ENCODE assay signal across 1 cellular context in genomic region chr14:75278422-75279152, GRCh38.
A peak's percentile ranks its signal among the peaks of the same experiment; 100 is the strongest.
TF ChIP-seq lines count a peak whose summit lies in the region.

Gene FOS, plus strand, starts transcription at chr14:75278828. Its CDS starts 155 bp downstream, at chr14:75278983.

TF ChIP-seq in HepG2, 621 proteins besides CTCF, POLR2A, EP300 and RAD21 (continued from another document and continues in another):
- TF ChIP-seq ZBTB37 (CRISPR knock-in tag; IDR thresholded peaks at IDR 0.05): no peak
- TF ChIP-seq, protein P1, sequence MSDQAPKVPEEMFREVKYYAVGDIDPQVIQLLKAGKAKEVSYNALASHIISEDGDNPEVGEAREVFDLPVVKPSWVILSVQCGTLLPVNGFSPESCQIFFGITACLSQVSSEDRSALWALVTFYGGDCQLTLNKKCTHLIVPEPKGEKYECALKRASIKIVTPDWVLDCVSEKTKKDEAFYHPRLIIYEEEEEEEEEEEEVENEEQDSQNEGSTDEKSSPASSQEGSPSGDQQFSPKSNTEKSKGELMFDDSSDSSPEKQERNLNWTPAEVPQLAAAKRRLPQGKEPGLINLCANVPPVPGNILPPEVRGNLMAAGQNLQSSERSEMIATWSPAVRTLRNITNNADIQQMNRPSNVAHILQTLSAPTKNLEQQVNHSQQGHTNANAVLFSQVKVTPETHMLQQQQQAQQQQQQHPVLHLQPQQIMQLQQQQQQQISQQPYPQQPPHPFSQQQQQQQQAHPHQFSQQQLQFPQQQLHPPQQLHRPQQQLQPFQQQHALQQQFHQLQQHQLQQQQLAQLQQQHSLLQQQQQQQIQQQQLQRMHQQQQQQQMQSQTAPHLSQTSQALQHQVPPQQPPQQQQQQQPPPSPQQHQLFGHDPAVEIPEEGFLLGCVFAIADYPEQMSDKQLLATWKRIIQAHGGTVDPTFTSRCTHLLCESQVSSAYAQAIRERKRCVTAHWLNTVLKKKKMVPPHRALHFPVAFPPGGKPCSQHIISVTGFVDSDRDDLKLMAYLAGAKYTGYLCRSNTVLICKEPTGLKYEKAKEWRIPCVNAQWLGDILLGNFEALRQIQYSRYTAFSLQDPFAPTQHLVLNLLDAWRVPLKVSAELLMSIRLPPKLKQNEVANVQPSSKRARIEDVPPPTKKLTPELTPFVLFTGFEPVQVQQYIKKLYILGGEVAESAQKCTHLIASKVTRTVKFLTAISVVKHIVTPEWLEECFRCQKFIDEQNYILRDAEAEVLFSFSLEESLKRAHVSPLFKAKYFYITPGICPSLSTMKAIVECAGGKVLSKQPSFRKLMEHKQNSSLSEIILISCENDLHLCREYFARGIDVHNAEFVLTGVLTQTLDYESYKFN (CRISPR knock-in tag; conservative IDR thresholded peaks at IDR 0.05): peak; percentile 11; the same call in 1 of the 2 replicates
- TF ChIP-seq RBM22 (optimal IDR thresholded peaks at IDR 0.05; ENCODE audit: low read length): no peak
- TF ChIP-seq ZIK1 (CRISPR knock-in tag; IDR thresholded peaks at IDR 0.05; ENCODE audit: borderline replicate concordance, low read depth): 0 out of 2 replicates have a peak, but pooled peaks have one; percentile 22
- no peak for TF ChIP-seq RXRA (CRISPR knock-in tag; IDR thresholded peaks at IDR 0.05)
- TF ChIP-seq ZNF296 (CRISPR knock-in tag; conservative IDR thresholded peaks at IDR 0.05): 0 out of 2 replicates have a peak, but pooled peaks have one; percentile 35
- TF ChIP-seq CBX2 (IDR thresholded peaks at IDR 0.05; ENCODE audit: low read depth, low read length): 0 out of 2 replicates have a peak, but pooled peaks have one; percentile 68
- TF ChIP-seq CBX2 (CRISPR knock-in tag; IDR thresholded peaks at IDR 0.05; ENCODE audit: low read depth): peak; percentile 87
- TF ChIP-seq, protein P2, sequence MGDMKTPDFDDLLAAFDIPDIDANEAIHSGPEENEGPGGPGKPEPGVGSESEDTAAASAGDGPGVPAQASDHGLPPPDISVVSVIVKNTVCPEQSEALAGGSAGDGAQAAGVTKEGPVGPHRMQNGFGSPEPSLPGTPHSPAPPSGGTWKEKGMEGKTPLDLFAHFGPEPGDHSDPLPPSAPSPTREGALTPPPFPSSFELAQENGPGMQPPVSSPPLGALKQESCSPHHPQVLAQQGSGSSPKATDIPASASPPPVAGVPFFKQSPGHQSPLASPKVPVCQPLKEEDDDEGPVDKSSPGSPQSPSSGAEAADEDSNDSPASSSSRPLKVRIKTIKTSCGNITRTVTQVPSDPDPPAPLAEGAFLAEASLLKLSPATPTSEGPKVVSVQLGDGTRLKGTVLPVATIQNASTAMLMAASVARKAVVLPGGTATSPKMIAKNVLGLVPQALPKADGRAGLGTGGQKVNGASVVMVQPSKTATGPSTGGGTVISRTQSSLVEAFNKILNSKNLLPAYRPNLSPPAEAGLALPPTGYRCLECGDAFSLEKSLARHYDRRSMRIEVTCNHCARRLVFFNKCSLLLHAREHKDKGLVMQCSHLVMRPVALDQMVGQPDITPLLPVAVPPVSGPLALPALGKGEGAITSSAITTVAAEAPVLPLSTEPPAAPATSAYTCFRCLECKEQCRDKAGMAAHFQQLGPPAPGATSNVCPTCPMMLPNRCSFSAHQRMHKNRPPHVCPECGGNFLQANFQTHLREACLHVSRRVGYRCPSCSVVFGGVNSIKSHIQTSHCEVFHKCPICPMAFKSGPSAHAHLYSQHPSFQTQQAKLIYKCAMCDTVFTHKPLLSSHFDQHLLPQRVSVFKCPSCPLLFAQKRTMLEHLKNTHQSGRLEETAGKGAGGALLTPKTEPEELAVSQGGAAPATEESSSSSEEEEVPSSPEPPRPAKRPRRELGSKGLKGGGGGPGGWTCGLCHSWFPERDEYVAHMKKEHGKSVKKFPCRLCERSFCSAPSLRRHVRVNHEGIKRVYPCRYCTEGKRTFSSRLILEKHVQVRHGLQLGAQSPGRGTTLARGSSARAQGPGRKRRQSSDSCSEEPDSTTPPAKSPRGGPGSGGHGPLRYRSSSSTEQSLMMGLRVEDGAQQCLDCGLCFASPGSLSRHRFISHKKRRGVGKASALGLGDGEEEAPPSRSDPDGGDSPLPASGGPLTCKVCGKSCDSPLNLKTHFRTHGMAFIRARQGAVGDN (CRISPR knock-in tag; IDR thresholded peaks at IDR 0.05): peak; percentile 83
- TF ChIP-seq, protein P3, sequence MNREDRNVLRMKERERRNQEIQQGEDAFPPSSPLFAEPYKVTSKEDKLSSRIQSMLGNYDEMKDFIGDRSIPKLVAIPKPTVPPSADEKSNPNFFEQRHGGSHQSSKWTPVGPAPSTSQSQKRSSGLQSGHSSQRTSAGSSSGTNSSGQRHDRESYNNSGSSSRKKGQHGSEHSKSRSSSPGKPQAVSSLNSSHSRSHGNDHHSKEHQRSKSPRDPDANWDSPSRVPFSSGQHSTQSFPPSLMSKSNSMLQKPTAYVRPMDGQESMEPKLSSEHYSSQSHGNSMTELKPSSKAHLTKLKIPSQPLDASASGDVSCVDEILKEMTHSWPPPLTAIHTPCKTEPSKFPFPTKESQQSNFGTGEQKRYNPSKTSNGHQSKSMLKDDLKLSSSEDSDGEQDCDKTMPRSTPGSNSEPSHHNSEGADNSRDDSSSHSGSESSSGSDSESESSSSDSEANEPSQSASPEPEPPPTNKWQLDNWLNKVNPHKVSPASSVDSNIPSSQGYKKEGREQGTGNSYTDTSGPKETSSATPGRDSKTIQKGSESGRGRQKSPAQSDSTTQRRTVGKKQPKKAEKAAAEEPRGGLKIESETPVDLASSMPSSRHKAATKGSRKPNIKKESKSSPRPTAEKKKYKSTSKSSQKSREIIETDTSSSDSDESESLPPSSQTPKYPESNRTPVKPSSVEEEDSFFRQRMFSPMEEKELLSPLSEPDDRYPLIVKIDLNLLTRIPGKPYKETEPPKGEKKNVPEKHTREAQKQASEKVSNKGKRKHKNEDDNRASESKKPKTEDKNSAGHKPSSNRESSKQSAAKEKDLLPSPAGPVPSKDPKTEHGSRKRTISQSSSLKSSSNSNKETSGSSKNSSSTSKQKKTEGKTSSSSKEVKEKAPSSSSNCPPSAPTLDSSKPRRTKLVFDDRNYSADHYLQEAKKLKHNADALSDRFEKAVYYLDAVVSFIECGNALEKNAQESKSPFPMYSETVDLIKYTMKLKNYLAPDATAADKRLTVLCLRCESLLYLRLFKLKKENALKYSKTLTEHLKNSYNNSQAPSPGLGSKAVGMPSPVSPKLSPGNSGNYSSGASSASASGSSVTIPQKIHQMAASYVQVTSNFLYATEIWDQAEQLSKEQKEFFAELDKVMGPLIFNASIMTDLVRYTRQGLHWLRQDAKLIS (CRISPR knock-in tag; IDR thresholded peaks at IDR 0.05): no peak
- TF ChIP-seq MAFK (conservative IDR thresholded peaks at IDR 0.05 in 1 of 2, IDR thresholded peaks at IDR 0.05 in 1 of 2; ENCODE audit: low read length in 2 of 2): peak; percentile 84 to 94
- no peak for TF ChIP-seq ZNF660 (CRISPR knock-in tag; IDR thresholded peaks at IDR 0.05; ENCODE audit: borderline replicate concordance, low read depth)
- TF ChIP-seq ZNF607 (CRISPR knock-in tag; IDR thresholded peaks at IDR 0.05; ENCODE audit: borderline replicate concordance): peak; percentile 88; the same call in 1 of the 2 replicates
- TF ChIP-seq ZNF546 (CRISPR knock-in tag; conservative IDR thresholded peaks at IDR 0.05): peak; percentile 48; the same call in 1 of the 2 replicates
- TF ChIP-seq EED (CRISPR knock-in tag; IDR thresholded peaks at IDR 0.05): peak; percentile 46; the same call in 1 of the 2 replicates
- no peak for TF ChIP-seq SNAPC5 (CRISPR knock-in tag; IDR thresholded peaks at IDR 0.05; ENCODE audit: borderline replicate concordance)
- TF ChIP-seq NR2F2 (IDR thresholded peaks at IDR 0.05; ENCODE audit: borderline replicate concordance, low read depth): no peak; the same call in 1 of the 2 replicates
- peak; percentile 99 for TF ChIP-seq SRF (IDR thresholded peaks at IDR 0.05; ENCODE audit: low read depth, low read length)
- TF ChIP-seq NRL (CRISPR knock-in tag; IDR thresholded peaks at IDR 0.05; ENCODE audit: borderline replicate concordance): peak; percentile 57
- TF ChIP-seq FLYWCH1 (CRISPR knock-in tag; IDR thresholded peaks at IDR 0.05): no peak
- TF ChIP-seq ZNF431 (CRISPR knock-in tag; IDR thresholded peaks at IDR 0.05; ENCODE audit: borderline replicate concordance, low read depth): peak; percentile 71; the same call in 1 of the 2 replicates
- TF ChIP-seq EZH2 (conservative IDR thresholded peaks at IDR 0.05; ENCODE audit: low read depth, low read length): no peak
- peak; percentile 88 for TF ChIP-seq BRCA1 (CRISPR knock-in tag; IDR thresholded peaks at IDR 0.05)
- TF ChIP-seq ZSCAN31 (CRISPR knock-in tag; IDR thresholded peaks at IDR 0.05; ENCODE audit: low read depth): no peak; the same call in 1 of the 2 replicates
- TF ChIP-seq ARNT (IDR thresholded peaks at IDR 0.05): no peak
- no peak for TF ChIP-seq NFYB (CRISPR knock-in tag; IDR thresholded peaks at IDR 0.05)
- TF ChIP-seq, protein P4, sequence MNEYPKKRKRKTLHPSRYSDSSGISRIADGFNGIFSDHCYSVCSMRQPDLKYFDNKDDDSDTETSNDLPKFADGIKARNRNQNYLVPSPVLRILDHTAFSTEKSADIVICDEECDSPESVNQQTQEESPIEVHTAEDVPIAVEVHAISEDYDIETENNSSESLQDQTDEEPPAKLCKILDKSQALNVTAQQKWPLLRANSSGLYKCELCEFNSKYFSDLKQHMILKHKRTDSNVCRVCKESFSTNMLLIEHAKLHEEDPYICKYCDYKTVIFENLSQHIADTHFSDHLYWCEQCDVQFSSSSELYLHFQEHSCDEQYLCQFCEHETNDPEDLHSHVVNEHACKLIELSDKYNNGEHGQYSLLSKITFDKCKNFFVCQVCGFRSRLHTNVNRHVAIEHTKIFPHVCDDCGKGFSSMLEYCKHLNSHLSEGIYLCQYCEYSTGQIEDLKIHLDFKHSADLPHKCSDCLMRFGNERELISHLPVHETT (CRISPR knock-in tag; conservative IDR thresholded peaks at IDR 0.05): no peak
- no peak for TF ChIP-seq ZNF781 (CRISPR knock-in tag; IDR thresholded peaks at IDR 0.05; ENCODE audit: borderline replicate concordance, not compliant biosample characterization)
- peak; percentile 8; the same call in 1 of the 2 replicates for TF ChIP-seq ARHGAP35 (CRISPR knock-in tag; IDR thresholded peaks at IDR 0.05; ENCODE audit: borderline replicate concordance)
- no peak for TF ChIP-seq NFIB (CRISPR knock-in tag; IDR thresholded peaks at IDR 0.05; ENCODE audit: borderline replicate concordance)
- TF ChIP-seq SMC3 (IDR thresholded peaks at IDR 0.05; ENCODE audit: low read length): 0 out of 2 replicates have a peak, but pooled peaks have one; percentile 6
- TF ChIP-seq, protein P5, sequence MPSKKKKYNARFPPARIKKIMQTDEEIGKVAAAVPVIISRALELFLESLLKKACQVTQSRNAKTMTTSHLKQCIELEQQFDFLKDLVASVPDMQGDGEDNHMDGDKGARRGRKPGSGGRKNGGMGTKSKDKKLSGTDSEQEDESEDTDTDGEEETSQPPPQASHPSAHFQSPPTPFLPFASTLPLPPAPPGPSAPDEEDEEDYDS (CRISPR knock-in tag; IDR thresholded peaks at IDR 0.05): peak; percentile 96
- no peak for TF ChIP-seq ZNF530 (CRISPR knock-in tag; IDR thresholded peaks at IDR 0.05; ENCODE audit: low read depth)
- no peak; the same call in 1 of the 2 replicates for TF ChIP-seq PITX1 (CRISPR knock-in tag; IDR thresholded peaks at IDR 0.05)
- TF ChIP-seq MTF2 (CRISPR knock-in tag; IDR thresholded peaks at IDR 0.05; ENCODE audit: borderline replicate concordance): peak; percentile 83; the same call in 1 of the 2 replicates
- no peak for TF ChIP-seq MLLT10 (CRISPR knock-in tag; IDR thresholded peaks at IDR 0.05)
- TF ChIP-seq MXD3 (CRISPR knock-in tag; IDR thresholded peaks at IDR 0.05): no peak
- peak; percentile 70; the same call in 1 of the 2 replicates for TF ChIP-seq BCL3 (CRISPR knock-in tag; IDR thresholded peaks at IDR 0.05)
- no peak; the same call in 1 of the 2 replicates for TF ChIP-seq CENPT (CRISPR knock-in tag; IDR thresholded peaks at IDR 0.05; ENCODE audit: low read depth)
- peak; percentile 54; the same call in 1 of the 2 replicates for TF ChIP-seq HDAC1 (CRISPR knock-in tag; IDR thresholded peaks at IDR 0.05)
- 0 out of 2 replicates have a peak, but pooled peaks have one; percentile 25 for TF ChIP-seq KLF15 (CRISPR knock-in tag; IDR thresholded peaks at IDR 0.05; ENCODE audit: borderline replicate concordance)
- no peak for TF ChIP-seq SIN3B (IDR thresholded peaks at IDR 0.05; ENCODE audit: low read length)
- peak; percentile 56 for TF ChIP-seq ZNF18 (CRISPR knock-in tag; IDR thresholded peaks at IDR 0.05; ENCODE audit: insufficient replicate concordance)
- TF ChIP-seq KLF13 (CRISPR knock-in tag; IDR thresholded peaks at IDR 0.05): peak; percentile 56; the same call in 1 of the 2 replicates
- TF ChIP-seq ZNF225 (CRISPR knock-in tag; IDR thresholded peaks at IDR 0.05): 0 out of 2 replicates have a peak, but pooled peaks have one; percentile 54
- no peak for TF ChIP-seq ZNF549 (CRISPR knock-in tag; IDR thresholded peaks at IDR 0.05)
